Comparison of ENCODE assay signal across 2 cellular contexts in the genomic region with DNA sequence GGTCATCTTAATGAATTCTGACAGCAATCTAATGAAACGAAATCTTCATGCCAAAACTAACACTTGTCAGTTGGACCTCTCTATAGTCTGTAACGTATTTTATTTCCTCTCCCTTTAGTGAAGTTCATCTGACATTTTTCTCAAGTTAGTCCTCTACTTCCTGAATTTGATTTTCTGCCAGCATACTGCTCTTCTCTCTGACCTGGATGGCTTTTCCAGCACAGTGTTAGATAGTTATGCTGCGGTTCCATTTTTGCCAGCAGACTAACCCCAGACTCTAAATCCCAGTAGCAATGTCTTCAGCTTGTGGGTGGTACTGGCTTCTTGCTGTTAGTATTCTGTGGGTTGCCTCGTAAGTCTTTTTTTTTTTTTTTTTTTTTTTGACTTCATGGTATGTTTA.
A peak's percentile ranks its signal among the peaks of the same experiment; 100 is the strongest.
TF ChIP-seq lines count a peak whose summit lies in the region.

No MANE protein-coding gene starts in this region.

TF ChIP-seq in SK-N-SH, 30 proteins besides CTCF, POLR2A, EP300 and RAD21 (continued from another document):
- TF ChIP-seq, protein P1, sequence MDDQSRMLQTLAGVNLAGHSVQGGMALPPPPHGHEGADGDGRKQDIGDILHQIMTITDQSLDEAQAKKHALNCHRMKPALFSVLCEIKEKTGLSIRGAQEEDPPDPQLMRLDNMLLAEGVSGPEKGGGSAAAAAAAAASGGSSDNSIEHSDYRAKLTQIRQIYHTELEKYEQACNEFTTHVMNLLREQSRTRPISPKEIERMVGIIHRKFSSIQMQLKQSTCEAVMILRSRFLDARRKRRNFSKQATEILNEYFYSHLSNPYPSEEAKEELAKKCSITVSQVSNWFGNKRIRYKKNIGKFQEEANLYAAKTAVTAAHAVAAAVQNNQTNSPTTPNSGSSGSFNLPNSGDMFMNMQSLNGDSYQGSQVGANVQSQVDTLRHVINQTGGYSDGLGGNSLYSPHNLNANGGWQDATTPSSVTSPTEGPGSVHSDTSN (IDR thresholded peaks at IDR 0.05) = peak; percentile 89
- peak; percentile 49 for TF ChIP-seq JUND (IDR thresholded peaks at IDR 0.05)
- TF ChIP-seq NRF1 (IDR thresholded peaks at IDR 0.05; ENCODE audit: low read depth, low read length) = no peak
- TF ChIP-seq TCF12 (IDR thresholded peaks at IDR 0.05) = peak; percentile 77
- peak; percentile 26; the same call in 1 of the 2 replicates for TF ChIP-seq FOSL2 (IDR thresholded peaks at IDR 0.05; ENCODE audit: borderline replicate concordance, low read depth)
- 0 out of 2 replicates have a peak, but pooled peaks have one; percentile 14 for TF ChIP-seq TAF1 (IDR thresholded peaks at IDR 0.05; ENCODE audit: borderline replicate concordance, low read depth, low read length)
- TF ChIP-seq, protein P2, sequence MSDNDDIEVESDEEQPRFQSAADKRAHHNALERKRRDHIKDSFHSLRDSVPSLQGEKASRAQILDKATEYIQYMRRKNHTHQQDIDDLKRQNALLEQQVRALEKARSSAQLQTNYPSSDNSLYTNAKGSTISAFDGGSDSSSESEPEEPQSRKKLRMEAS (IDR thresholded peaks at IDR 0.05; ENCODE audit: low read depth) = 0 out of 2 replicates have a peak, but pooled peaks have one; percentile 29
- peak; percentile 63; the same call in 1 of the 2 replicates for TF ChIP-seq TEAD4 (IDR thresholded peaks at IDR 0.05; ENCODE audit: borderline replicate concordance, insufficient read depth)
- peak; percentile 87 for TF ChIP-seq NFIC (IDR thresholded peaks at IDR 0.05; ENCODE audit: borderline replicate concordance)
- peak; percentile 41; the same call in 1 of the 2 replicates for TF ChIP-seq YY1 (IDR thresholded peaks at IDR 0.05; ENCODE audit: low read depth)
- peak; percentile 20; the same call in 1 of the 2 replicates for TF ChIP-seq POLR2AphosphoS5 (IDR thresholded peaks at IDR 0.05; ENCODE audit: low read depth, low read length)

TF ChIP-seq in WTC11, 78 proteins besides CTCF, POLR2A, EP300 and RAD21 (continued from another document):
- TF ChIP-seq, protein P3, sequence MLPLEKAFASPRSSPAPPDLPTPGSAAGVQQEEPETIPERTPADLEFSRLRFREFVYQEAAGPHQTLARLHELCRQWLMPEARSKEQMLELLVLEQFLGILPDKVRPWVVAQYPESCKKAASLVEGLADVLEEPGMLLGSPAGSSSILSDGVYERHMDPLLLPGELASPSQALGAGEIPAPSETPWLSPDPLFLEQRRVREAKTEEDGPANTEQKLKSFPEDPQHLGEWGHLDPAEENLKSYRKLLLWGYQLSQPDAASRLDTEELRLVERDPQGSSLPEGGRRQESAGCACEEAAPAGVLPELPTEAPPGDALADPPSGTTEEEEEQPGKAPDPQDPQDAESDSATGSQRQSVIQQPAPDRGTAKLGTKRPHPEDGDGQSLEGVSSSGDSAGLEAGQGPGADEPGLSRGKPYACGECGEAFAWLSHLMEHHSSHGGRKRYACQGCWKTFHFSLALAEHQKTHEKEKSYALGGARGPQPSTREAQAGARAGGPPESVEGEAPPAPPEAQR (CRISPR knock-in tag; IDR thresholded peaks at IDR 0.05) = no peak
- no peak for TF ChIP-seq RELA (CRISPR knock-in tag; IDR thresholded peaks at IDR 0.05; ENCODE audit: borderline replicate concordance)
